23 cellular contexts compared by ENCODE assay signal in genomic region chr12:52361553-52361952, GRCh38. TPM values are rescaled to one million over a fixed set of nuclear protein-coding genes. Genes with fewer than 3 reads are reported as not detected.
DNase-seq lines count a peak whose midpoint lies in the region; ATAC-seq, FAIRE-seq and TF ChIP-seq lines count a peak whose summit lies in the region.
"Had no signal": no experiment of that assay in that cellular context is flagged by ENCODE, and none has a peak within 500 bp of the region (broad histone marks: within the 10 kb centered on the region; RNA-seq: fewer than 3 reads in every experiment).

No MANE protein-coding gene starts in this region.

- peak; percentile 10 for DNase-seq in activated CD8-positive, alpha-beta T cell treated with anti-CD3 and anti-CD28 coated beads for 36 hours
- no peak for DNase-seq in activated CD8-positive, alpha-beta T cell treated with anti-CD3 and anti-CD28 coated beads, Interleukin-2, amount 10 ng/mL, durations not matched to agents 7 days and 5 days
- DNase-seq in K562 (ENCODE audit: extremely low read depth in 1 of 4, low spot score in 3 of 4) (no peak), type B pancreatic cell (ENCODE audit: extremely low spot score, unreplicated experiment) (no peak), NCI-H345 treated with DMSO at 0.1 percent for 48 hours (lab: John Stamatoyannopoulos, UW; ENCODE audit: unreplicated experiment) (no peak), ACHN (no peak)
- DNase-seq in natural killer cell treated with Interleukin-12 subunit alpha and Interleukin-12 subunit beta and Interleukin-15 and Interleukin-18, amount 100 ng/mL, for 72 hours (ENCODE audit: low spot score): peak; percentile 48
- DNase-seq: 8988T, AML-193, IMR-90, MV-4-11, NCI-H1105 treated with DMSO at 0.1 percent for 48 hours, NCI-H1694, NCI-H2081, NCI-H2171 treated with DMSO at 0.1 percent for 48 hours, NCI-H446, NCI-H526, Right ventricle myocardium superior had no signal

- CTCF ChIA-PET in activated CD8-positive, alpha-beta T cell treated with anti-CD3 and anti-CD28 coated beads for 36 hours (lab: Charles Lee): interaction anchor here (0.9 to 3.2 kb wide), 12 partner anchors 9 to 518 kb away, joined by 3 to 28 read pairs (median 4); partner anchors contain the start of gene KRT83
- CTCF ChIA-PET in activated CD8-positive, alpha-beta T cell treated with anti-CD3 and anti-CD28 coated beads, Interleukin-2, amount 10 ng/mL, durations not matched to agents 7 days and 5 days (lab: Charles Lee): interaction anchor here (0.7 to 2.7 kb wide), 12 partner anchors 9 to 518 kb away, joined by 3 to 21 read pairs (median 4); partner anchors contain the start of gene KRT86
- CTCF ChIA-PET in K562 (lab: Yijun Ruan, JAX; ENCODE audit: low intra/inter-chr PET ratio): no interaction called here

- H3K4me2 ChIP-seq in K562 (ENCODE audit: insufficient read depth, low read length): no peak overlapping the region

- no peaks in the 10 kb centered on the region for H3K9me3 ChIP-seq in K562 (replicated peaks; ENCODE audit: control insufficient read depth, insufficient read depth, low read depth, low read length)

- TF ChIP-seq EP300 in K562 (IDR thresholded peaks at IDR 0.05; ENCODE audit: low read length): no peak

- H3K4me1 Mint-ChIP-seq in activated CD8-positive, alpha-beta T cell treated with anti-CD3 and anti-CD28 coated beads for 36 hours (ENCODE audit: low read depth): peaks cover 24% of the 10 kb centered on the region
- H3K4me1 Mint-ChIP-seq in activated CD8-positive, alpha-beta T cell treated with anti-CD3 and anti-CD28 coated beads, Interleukin-2, amount 10 ng/mL, durations not matched to agents 7 days and 5 days (ENCODE audit: low read depth): peaks cover 37% of the 10 kb centered on the region
- H3K4me1 Mint-ChIP-seq in natural killer cell treated with Interleukin-12 subunit alpha and Interleukin-12 subunit beta and Interleukin-15 and Interleukin-18, amount 100 ng/mL, for 72 hours (ENCODE audit: low read depth in 2 of 2): peaks cover 45 to 46% of the 10 kb centered on the region in 2 donors
- peaks cover 5% of the 10 kb centered on the region for H3K4me1 Mint-ChIP-seq in type B pancreatic cell (ENCODE audit: unreplicated experiment)

- no peaks in the 10 kb centered on the region for H3K9me3 Mint-ChIP-seq in activated CD8-positive, alpha-beta T cell treated with anti-CD3 and anti-CD28 coated beads for 36 hours
- H3K9me3 Mint-ChIP-seq in activated CD8-positive, alpha-beta T cell treated with anti-CD3 and anti-CD28 coated beads, Interleukin-2, amount 10 ng/mL, durations not matched to agents 7 days and 5 days (ENCODE audit: insufficient read depth): no peaks in the 10 kb centered on the region
- H3K9me3 Mint-ChIP-seq in natural killer cell treated with Interleukin-12 subunit alpha and Interleukin-12 subunit beta and Interleukin-15 and Interleukin-18, amount 100 ng/mL, for 72 hours: no peaks in the 10 kb centered on the region
- H3K9me3 Mint-ChIP-seq in type B pancreatic cell: no peaks in the 10 kb centered on the region

- no peak for TF ChIP-seq CTCF in activated CD8-positive, alpha-beta T cell treated with anti-CD3 and anti-CD28 coated beads for 36 hours (IDR thresholded peaks at IDR 0.05)
- TF ChIP-seq CTCF in K562 (IDR thresholded peaks at IDR 0.05 in 2 of 3, conservative IDR thresholded peaks at IDR 0.05 in 1 of 3; ENCODE audit: insufficient read depth in 2 of 3, low read depth in 1 of 3, low read length in 3 of 3) (no peak), type B pancreatic cell (conservative IDR thresholded peaks at IDR 0.05) (peak; percentile 2)

- TF ChIP-seq POLR2A in K562 (conservative IDR thresholded peaks at IDR 0.05): no peak

- H3K9ac ChIP-seq in K562 (ENCODE audit: insufficient read depth in 1 of 2, low read depth in 2 of 2, low read length in 2 of 2): no peak overlapping the region

- no peak overlapping the region for H3K4me3 Mint-ChIP-seq in activated CD8-positive, alpha-beta T cell treated with anti-CD3 and anti-CD28 coated beads for 36 hours
- H3K4me3 Mint-ChIP-seq in activated CD8-positive, alpha-beta T cell treated with anti-CD3 and anti-CD28 coated beads, Interleukin-2, amount 10 ng/mL, durations not matched to agents 7 days and 5 days: no peak overlapping the region
- H3K4me3 Mint-ChIP-seq in natural killer cell treated with Interleukin-12 subunit alpha and Interleukin-12 subunit beta and Interleukin-15 and Interleukin-18, amount 100 ng/mL, for 72 hours: no peak overlapping the region
- no peak overlapping the region for H3K4me3 Mint-ChIP-seq in type B pancreatic cell

- no peak for ATAC-seq in activated CD8-positive, alpha-beta T cell treated with anti-CD3 and anti-CD28 coated beads for 36 hours
- ATAC-seq in activated CD8-positive, alpha-beta T cell treated with anti-CD3 and anti-CD28 coated beads, Interleukin-2, amount 10 ng/mL, durations not matched to agents 7 days and 5 days: no peak
- ATAC-seq in K562: no peak
- peak; percentile 66 to 79 for ATAC-seq in natural killer cell treated with Interleukin-12 subunit alpha and Interleukin-12 subunit beta and Interleukin-15 and Interleukin-18, amount 100 ng/mL, for 72 hours

- H3K27ac ChIP-seq in K562 (ENCODE audit: extremely low read depth, low read depth, low read length): no peak overlapping the region

- in situ Hi-C loops in K562 (cut with MboI): no loop called here
- in situ Hi-C loops in ACHN (cut with HindIII; ENCODE audit: low pct_ligation_motif_present, low pct_unique_long_range_greater_than_20kb, low sequenced_read_pairs): loop anchor here (25.0 kb wide), 1 partner anchor 626 kb away; no protein-coding TSS in a partner anchor

- H3K36me3 ChIP-seq in K562 (ENCODE audit: control insufficient read depth, insufficient read depth, low read length): no peaks in the 10 kb centered on the region

- peaks cover 5% of the 10 kb centered on the region; the same call in 1 of the 2 replicates for H4K20me1 ChIP-seq in K562 (replicated peaks; ENCODE audit: control insufficient read depth, insufficient read depth, low read length)

- peaks cover 2% of the 10 kb centered on the region for H3K27me3 Mint-ChIP-seq in activated CD8-positive, alpha-beta T cell treated with anti-CD3 and anti-CD28 coated beads for 36 hours
- peaks cover 13% of the 10 kb centered on the region for H3K27me3 Mint-ChIP-seq in activated CD8-positive, alpha-beta T cell treated with anti-CD3 and anti-CD28 coated beads, Interleukin-2, amount 10 ng/mL, durations not matched to agents 7 days and 5 days (ENCODE audit: low read depth)
- peaks cover 27 to 37% of the 10 kb centered on the region in 2 donors for H3K27me3 Mint-ChIP-seq in natural killer cell treated with Interleukin-12 subunit alpha and Interleukin-12 subunit beta and Interleukin-15 and Interleukin-18, amount 100 ng/mL, for 72 hours
- peaks cover 19% of the 10 kb centered on the region for H3K27me3 Mint-ChIP-seq in type B pancreatic cell

- TF ChIP-seq RAD21 in K562 (CRISPR knock-in tag; conservative IDR thresholded peaks at IDR 0.05 in 1 of 2, IDR thresholded peaks at IDR 0.05 in 1 of 2): no peak

- H3K79me2 ChIP-seq in K562 (ENCODE audit: control insufficient read depth, insufficient read depth, low read length): no peaks in the 10 kb centered on the region

- H3K9me1 ChIP-seq in K562 (ENCODE audit: control insufficient read depth, insufficient read depth, low read length): no peaks in the 10 kb centered on the region

- POLR2A ChIA-PET in activated CD8-positive, alpha-beta T cell treated with anti-CD3 and anti-CD28 coated beads for 36 hours (lab: Charles Lee): interaction anchor here (1.0 to 2.3 kb wide), 3 partner anchors 9 to 533 kb away, joined by 3 to 5 read pairs (median 4); no protein-coding TSS in a partner anchor
- POLR2A ChIA-PET in activated CD8-positive, alpha-beta T cell treated with anti-CD3 and anti-CD28 coated beads, Interleukin-2, amount 10 ng/mL, durations not matched to agents 7 days and 5 days (lab: Charles Lee): no interaction called here
- POLR2A ChIA-PET in K562 (lab: Yijun Ruan, JAX): interaction anchor here (0.6 kb wide), 1 partner anchor 24 kb away, joined by 3 read pairs; the partner anchor contains the start of gene KRT84

- intact Hi-C loops in activated CD8-positive, alpha-beta T cell treated with anti-CD3 and anti-CD28 coated beads for 36 hours (cut with micrococcal nuclease): no loop called here
- intact Hi-C loops in K562 (cut with micrococcal nuclease): loop anchor here (10.0 kb wide), 1 partner anchor 207 kb away; no protein-coding TSS in a partner anchor

- no peak for FAIRE-seq in K562 (lab: Jason Lieb, UNC)
- FAIRE-seq: GM19239, H1 had no signal

- 0% methylated on average over 1 of the region's 1 CpG for WGBS in K562 (ENCODE audit: insufficient coverage, low coverage, missing lambda C conversion rate)

- H3K4me1 ChIP-seq in K562 (replicated peaks in 1 of 2; ENCODE audit: control insufficient read depth in 2 of 2, insufficient read depth in 2 of 2, low read length in 2 of 2): no peaks in the 10 kb centered on the region

- H3K27ac Mint-ChIP-seq in activated CD8-positive, alpha-beta T cell treated with anti-CD3 and anti-CD28 coated beads for 36 hours: no peak overlapping the region
- no peak overlapping the region for H3K27ac Mint-ChIP-seq in activated CD8-positive, alpha-beta T cell treated with anti-CD3 and anti-CD28 coated beads, Interleukin-2, amount 10 ng/mL, durations not matched to agents 7 days and 5 days
- no peak overlapping the region for H3K27ac Mint-ChIP-seq in natural killer cell treated with Interleukin-12 subunit alpha and Interleukin-12 subunit beta and Interleukin-15 and Interleukin-18, amount 100 ng/mL, for 72 hours
- no peak overlapping the region for H3K27ac Mint-ChIP-seq in type B pancreatic cell

- H2AFZ ChIP-seq in K562 (ENCODE audit: low read depth, low read length): no peak overlapping the region

- H3K4me3 ChIP-seq in K562: no peak overlapping the region

- H3K36me3 Mint-ChIP-seq in activated CD8-positive, alpha-beta T cell treated with anti-CD3 and anti-CD28 coated beads for 36 hours (ENCODE audit: low read depth): no peaks in the 10 kb centered on the region
- H3K36me3 Mint-ChIP-seq in activated CD8-positive, alpha-beta T cell treated with anti-CD3 and anti-CD28 coated beads, Interleukin-2, amount 10 ng/mL, durations not matched to agents 7 days and 5 days (ENCODE audit: low read depth): no peaks in the 10 kb centered on the region
- no peaks in the 10 kb centered on the region for H3K36me3 Mint-ChIP-seq in natural killer cell treated with Interleukin-12 subunit alpha and Interleukin-12 subunit beta and Interleukin-15 and Interleukin-18, amount 100 ng/mL, for 72 hours
- no peaks in the 10 kb centered on the region for H3K36me3 Mint-ChIP-seq in type B pancreatic cell

- no TSS peak for BruUV-seq in K562 (replicated peaks; lab: Mats Ljungman, UMichigan)

- peaks cover 19 to 55% of the 10 kb centered on the region in 2 experiments; a peak in 4 of 5 replicates for H3K27me3 ChIP-seq in K562 (ENCODE audit: control insufficient read depth in 2 of 2, insufficient read depth in 2 of 2, low read length in 2 of 2)

RNA-seq across cellular contexts. Expression of gene KRT85, which starts 5.7 kb away (rescaled TPM):
- not detected for total RNA-seq in activated CD8-positive, alpha-beta T cell treated with anti-CD3 and anti-CD28 coated beads for 36 hours
- not detected for total RNA-seq in activated CD8-positive, alpha-beta T cell treated with anti-CD3 and anti-CD28 coated beads, Interleukin-2, amount 10 ng/mL, durations not matched to agents 7 days and 5 days
- not detected in 2 replicates for total RNA-seq in K562 (2011; cell fraction: chromatin; rRNA removed; ENCODE audit: low replicate concordance)
- not detected in 2 replicates for total RNA-seq in K562 (2011; cell fraction: nucleolus; rRNA removed)
- total RNA-seq in K562 (2011; cell fraction: nucleoplasm; rRNA removed): not detected in 2 replicates
- total RNA-seq in K562 (2014; rRNA removed) (not detected in 2 replicates), K562 (2014; rRNA removed; fragmentation: Illumina TruSeq; extraction: Trizol) (not detected in 2 replicates), K562 (2015; rRNA removed; fragmentation: Illumina TruSeq; extraction: Trizol) (not detected in 2 replicates), K562 (2021) (not detected in 2 replicates), type B pancreatic cell (ENCODE audit: low replicate concordance) (not detected in 2 replicates)
- polyA plus RNA-seq in K562 (2011; rRNA removed) (not detected in 2 replicates), K562 (2014; fragmentation: Illumina TruSeq; extraction: Trizol) (not detected in 2 replicates), K562 (2014; fragmentation: Nextera tagmentation; extraction: Ambion mirVana) (not detected), K562 (2014; rRNA removed) (not detected in 2 replicates)
- not detected in 2 replicates for polyA plus RNA-seq in K562 (2011; cell fraction: cytosol; rRNA removed)
- polyA plus RNA-seq in K562 (2011; cell fraction: nucleus; rRNA removed): not detected in 2 replicates
- not detected in 2 replicates for polyA plus RNA-seq in K562 (2012)
- not detected in 2 replicates for polyA minus RNA-seq in K562 (2011; rRNA and poly(A)+ RNA removed)
- not detected in 2 replicates for polyA minus RNA-seq in K562 (2011; cell fraction: cytosol; rRNA and poly(A)+ RNA removed)
- polyA minus RNA-seq in K562 (2011; cell fraction: nucleus; rRNA and poly(A)+ RNA removed): not detected in 2 replicates
- not detected for total RNA-seq in natural killer cell treated with Interleukin-12 subunit alpha and Interleukin-12 subunit beta and Interleukin-15 and Interleukin-18, amount 100 ng/mL, for 72 hours
- total RNA-seq: H1, IMR-90, M059J, Right ventricle myocardium superior, SK-MEL-5 had no signal
- polyA plus RNA-seq: AG04450, H1, IMR-90 had no signal

RNA-seq across cellular contexts. Expression of gene KRT84, which starts 23.9 kb away (rescaled TPM):
- not detected for total RNA-seq in activated CD8-positive, alpha-beta T cell treated with anti-CD3 and anti-CD28 coated beads for 36 hours
- total RNA-seq in activated CD8-positive, alpha-beta T cell treated with anti-CD3 and anti-CD28 coated beads, Interleukin-2, amount 10 ng/mL, durations not matched to agents 7 days and 5 days: not detected
- total RNA-seq in K562 (2011; cell fraction: chromatin; rRNA removed; ENCODE audit: low replicate concordance): not detected in 2 replicates
- not detected in 2 replicates for total RNA-seq in K562 (2011; cell fraction: nucleolus; rRNA removed)
- total RNA-seq in K562 (2011; cell fraction: nucleoplasm; rRNA removed): not detected in 2 replicates
- not detected in 2 replicates for total RNA-seq in K562 (2014; rRNA removed)
- total RNA-seq in K562 (2014; rRNA removed; fragmentation: Illumina TruSeq; extraction: Trizol): not detected in 2 replicates
- not detected in 2 replicates for total RNA-seq in K562 (2015; rRNA removed; fragmentation: Illumina TruSeq; extraction: Trizol)
- total RNA-seq in K562 (2021): not detected in 2 replicates
- polyA plus RNA-seq in K562 (2011; rRNA removed): not detected in 2 replicates
- polyA plus RNA-seq in K562 (2011; cell fraction: cytosol; rRNA removed): not detected in 2 replicates
- not detected in 2 replicates for polyA plus RNA-seq in K562 (2011; cell fraction: nucleus; rRNA removed)
- polyA plus RNA-seq in K562 (2012): not detected in 2 replicates
- not detected in 2 replicates for polyA plus RNA-seq in K562 (2014; fragmentation: Illumina TruSeq; extraction: Trizol)
- not detected for polyA plus RNA-seq in K562 (2014; fragmentation: Nextera tagmentation; extraction: Ambion mirVana)
- not detected in 2 replicates for polyA plus RNA-seq in K562 (2014; rRNA removed)
- not detected in 2 replicates for polyA minus RNA-seq in K562 (2011; rRNA and poly(A)+ RNA removed)
- polyA minus RNA-seq in K562 (2011; cell fraction: cytosol; rRNA and poly(A)+ RNA removed): not detected in 2 replicates
- not detected in 2 replicates for polyA minus RNA-seq in K562 (2011; cell fraction: nucleus; rRNA and poly(A)+ RNA removed)
- total RNA-seq in natural killer cell treated with Interleukin-12 subunit alpha and Interleukin-12 subunit beta and Interleukin-15 and Interleukin-18, amount 100 ng/mL, for 72 hours: not detected
- not detected in 2 replicates for total RNA-seq in type B pancreatic cell (ENCODE audit: low replicate concordance)
- total RNA-seq: H1, IMR-90, M059J, Right ventricle myocardium superior, SK-MEL-5 had no signal
- polyA plus RNA-seq: AG04450, H1, IMR-90 had no signal

RNA-seq across cellular contexts. Expression of gene KRT83, which starts 40.4 kb away (rescaled TPM):
- not detected for total RNA-seq in activated CD8-positive, alpha-beta T cell treated with anti-CD3 and anti-CD28 coated beads for 36 hours
- not detected for total RNA-seq in activated CD8-positive, alpha-beta T cell treated with anti-CD3 and anti-CD28 coated beads, Interleukin-2, amount 10 ng/mL, durations not matched to agents 7 days and 5 days
- not detected in 2 replicates for total RNA-seq in K562 (2011; cell fraction: chromatin; rRNA removed; ENCODE audit: low replicate concordance)
- not detected in 2 replicates for total RNA-seq in K562 (2011; cell fraction: nucleolus; rRNA removed)
- total RNA-seq in K562 (2011; cell fraction: nucleoplasm; rRNA removed): not detected in 2 replicates
- total RNA-seq in K562 (2014; rRNA removed) (not detected in 2 replicates), K562 (2014; rRNA removed; fragmentation: Illumina TruSeq; extraction: Trizol) (not detected in 2 replicates), K562 (2015; rRNA removed; fragmentation: Illumina TruSeq; extraction: Trizol) (not detected in 2 replicates), K562 (2021) (not detected in 2 replicates), type B pancreatic cell (ENCODE audit: low replicate concordance) (not detected in 2 replicates)
- polyA plus RNA-seq in K562 (2011; rRNA removed) (not detected in 2 replicates), K562 (2014; fragmentation: Illumina TruSeq; extraction: Trizol) (not detected in 2 replicates), K562 (2014; fragmentation: Nextera tagmentation; extraction: Ambion mirVana) (not detected), K562 (2014; rRNA removed) (not detected in 2 replicates)
- polyA plus RNA-seq in K562 (2011; cell fraction: cytosol; rRNA removed): not detected in 2 replicates
- polyA plus RNA-seq in K562 (2011; cell fraction: nucleus; rRNA removed): not detected in 2 replicates
- polyA plus RNA-seq in K562 (2012): not detected in 2 replicates
- polyA minus RNA-seq in K562 (2011; rRNA and poly(A)+ RNA removed): not detected in 2 replicates
- not detected in 2 replicates for polyA minus RNA-seq in K562 (2011; cell fraction: cytosol; rRNA and poly(A)+ RNA removed)
- not detected in 2 replicates for polyA minus RNA-seq in K562 (2011; cell fraction: nucleus; rRNA and poly(A)+ RNA removed)
- not detected for total RNA-seq in natural killer cell treated with Interleukin-12 subunit alpha and Interleukin-12 subunit beta and Interleukin-15 and Interleukin-18, amount 100 ng/mL, for 72 hours
- total RNA-seq: H1, IMR-90, Right ventricle myocardium superior, SK-MEL-5 had no signal
- polyA plus RNA-seq: H1, IMR-90 had no signal

RNA-seq across cellular contexts. Expression of gene KRT82, which starts 44.6 kb away (rescaled TPM):
- total RNA-seq in activated CD8-positive, alpha-beta T cell treated with anti-CD3 and anti-CD28 coated beads for 36 hours: not detected
- not detected for total RNA-seq in activated CD8-positive, alpha-beta T cell treated with anti-CD3 and anti-CD28 coated beads, Interleukin-2, amount 10 ng/mL, durations not matched to agents 7 days and 5 days
- total RNA-seq in K562 (2011; cell fraction: chromatin; rRNA removed; ENCODE audit: low replicate concordance): not detected in 2 replicates
- not detected in 2 replicates for total RNA-seq in K562 (2011; cell fraction: nucleolus; rRNA removed)
- total RNA-seq in K562 (2011; cell fraction: nucleoplasm; rRNA removed): not detected in 2 replicates
- not detected in 2 replicates for total RNA-seq in K562 (2014; rRNA removed)
- not detected in 2 replicates for total RNA-seq in K562 (2014; rRNA removed; fragmentation: Illumina TruSeq; extraction: Trizol)
- not detected in 2 replicates for total RNA-seq in K562 (2015; rRNA removed; fragmentation: Illumina TruSeq; extraction: Trizol)
- total RNA-seq in K562 (2021): not detected in 2 replicates
- not detected in 2 replicates for polyA plus RNA-seq in K562 (2011; rRNA removed)
- not detected in 2 replicates for polyA plus RNA-seq in K562 (2011; cell fraction: cytosol; rRNA removed)
- polyA plus RNA-seq in K562 (2011; cell fraction: nucleus; rRNA removed): not detected in 2 replicates
- polyA plus RNA-seq in K562 (2012): not detected in 2 replicates
- polyA plus RNA-seq in K562 (2014; fragmentation: Illumina TruSeq; extraction: Trizol): not detected in 2 replicates
- polyA plus RNA-seq in K562 (2014; fragmentation: Nextera tagmentation; extraction: Ambion mirVana): not detected
- polyA plus RNA-seq in K562 (2014; rRNA removed): not detected in 2 replicates
- polyA minus RNA-seq in K562 (2011; rRNA and poly(A)+ RNA removed): not detected in 2 replicates
- polyA minus RNA-seq in K562 (2011; cell fraction: cytosol; rRNA and poly(A)+ RNA removed): not detected in 2 replicates
- polyA minus RNA-seq in K562 (2011; cell fraction: nucleus; rRNA and poly(A)+ RNA removed): not detected in 2 replicates
- not detected for total RNA-seq in natural killer cell treated with Interleukin-12 subunit alpha and Interleukin-12 subunit beta and Interleukin-15 and Interleukin-18, amount 100 ng/mL, for 72 hours
- not detected in 2 replicates for total RNA-seq in type B pancreatic cell (ENCODE audit: low replicate concordance)
- total RNA-seq: H1, IMR-90, M059J, Right ventricle myocardium superior, SK-MEL-5 had no signal
- polyA plus RNA-seq: AG04450, H1, IMR-90 had no signal

Comparison
In these comparisons a context has a peak if more than half of its experiments do, and no peak if none do; other contexts are left out.
1. DNase-seq: peak in activated CD8-positive, alpha-beta T cell treated with anti-CD3 and anti-CD28 coated beads for 36 hours (single experiment) and natural killer cell treated with Interleukin-12 subunit alpha and Interleukin-12 subunit beta and Interleukin-15 and Interleukin-18, amount 100 ng/mL, for 72 hours (single experiment); none in activated CD8-positive, alpha-beta T cell treated with anti-CD3 and anti-CD28 coated beads, Interleukin-2, amount 10 ng/mL, durations not matched to agents 7 days and 5 days (single experiment), K562 (0 of 4), type B pancreatic cell (single experiment), NCI-H345 treated with DMSO at 0.1 percent for 48 hours (single experiment) and ACHN (single experiment).
2. ATAC-seq: peak in natural killer cell treated with Interleukin-12 subunit alpha and Interleukin-12 subunit beta and Interleukin-15 and Interleukin-18, amount 100 ng/mL, for 72 hours (2 of 2); none in activated CD8-positive, alpha-beta T cell treated with anti-CD3 and anti-CD28 coated beads for 36 hours (single experiment), activated CD8-positive, alpha-beta T cell treated with anti-CD3 and anti-CD28 coated beads, Interleukin-2, amount 10 ng/mL, durations not matched to agents 7 days and 5 days (single experiment) and K562 (single experiment).